Comparison of ENCODE assay signal across 13 cellular contexts in the genomic region with DNA sequence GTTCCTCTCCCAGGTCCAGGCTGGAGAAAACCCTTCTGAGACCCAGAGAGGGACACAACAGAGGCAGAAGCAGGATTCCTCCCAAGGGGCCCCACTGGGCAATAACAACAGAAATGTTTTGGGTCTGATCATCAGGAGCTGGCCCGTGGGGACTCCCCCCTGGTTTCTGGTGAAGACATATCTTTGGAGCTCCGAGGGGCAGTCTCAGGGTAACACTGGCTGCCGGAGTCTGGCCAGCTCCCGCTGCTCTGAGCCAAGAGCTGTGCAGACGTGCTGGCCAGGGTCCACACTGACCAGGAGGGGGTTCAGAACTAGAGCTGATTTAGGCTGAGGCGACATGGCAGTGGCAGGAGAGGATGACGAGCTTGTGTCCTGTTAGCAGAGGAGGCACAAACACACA. TPM values are rescaled to one million over a fixed set of nuclear protein-coding genes. Genes with fewer than 3 reads are reported as not detected.
DNase-seq lines count a peak whose midpoint lies in the region; ATAC-seq and TF ChIP-seq lines count a peak whose summit lies in the region.
"Had no signal": no experiment of that assay in that cellular context is flagged by ENCODE, and none has a peak within 500 bp of the region (broad histone marks: within the 10 kb centered on the region; RNA-seq: fewer than 3 reads in every experiment).

No MANE protein-coding gene starts in this region.

- 27% methylated on average over 3 of the region's 7 CpGs; no CpG with 5 or more reads in 1 of the 2 donors for WGBS in gastroesophageal sphincter (ENCODE audit: low coverage in 1 of 2), 2 donors

- H3K27me3 ChIP-seq in gastroesophageal sphincter (no peaks in the 10 kb centered on the region), neutrophil (no peaks in the 10 kb centered on the region), uterus (no peaks in the 10 kb centered on the region)

- no peak for TF ChIP-seq CTCF in gastroesophageal sphincter (IDR thresholded peaks at IDR 0.05)
- no peak for TF ChIP-seq CTCF in neutrophil (IDR thresholded peaks at IDR 0.05)
- TF ChIP-seq CTCF in uterus (IDR thresholded peaks at IDR 0.05), result no peak

- H3K9me3 ChIP-seq in gastroesophageal sphincter (no peaks in the 10 kb centered on the region), neutrophil (no peaks in the 10 kb centered on the region), uterus (no peaks in the 10 kb centered on the region)
- H3K9me3 ChIP-seq: mucosa of descending colon had no signal

- H3K27ac Mint-ChIP-seq in activated naive CD8-positive, alpha-beta T cell, result peak overlapping the region; percentile 70
- no peak overlapping the region for H3K27ac Mint-ChIP-seq in activated naive CD8-positive, alpha-beta T cell treated with anti-CD3 and anti-CD28 coated beads, Interleukin-2, amount 50 U/mL, for 24 hours

- H3K4me1 Mint-ChIP-seq in activated naive CD8-positive, alpha-beta T cell (ENCODE audit: low read depth), result peaks cover 37% of the 10 kb centered on the region
- H3K4me1 Mint-ChIP-seq in activated naive CD8-positive, alpha-beta T cell treated with anti-CD3 and anti-CD28 coated beads, Interleukin-2, amount 50 U/mL, for 24 hours, result peaks cover 63% of the 10 kb centered on the region

- no peaks in the 10 kb centered on the region for H3K9me3 Mint-ChIP-seq in activated naive CD8-positive, alpha-beta T cell (ENCODE audit: low read depth)
- H3K9me3 Mint-ChIP-seq in activated naive CD8-positive, alpha-beta T cell treated with anti-CD3 and anti-CD28 coated beads, Interleukin-2, amount 50 U/mL, for 24 hours, result no peaks in the 10 kb centered on the region

- H3K36me3 Mint-ChIP-seq in activated naive CD8-positive, alpha-beta T cell, result peaks cover 10% of the 10 kb centered on the region
- peaks cover 47% of the 10 kb centered on the region for H3K36me3 Mint-ChIP-seq in activated naive CD8-positive, alpha-beta T cell treated with anti-CD3 and anti-CD28 coated beads, Interleukin-2, amount 50 U/mL, for 24 hours (ENCODE audit: low read depth)

- peaks cover 0 to 52% of the 10 kb centered on the region in 2 donors for H3K36me3 ChIP-seq in gastroesophageal sphincter
- peaks cover 87% of the 10 kb centered on the region for H3K36me3 ChIP-seq in neutrophil
- H3K36me3 ChIP-seq in uterus, result no peaks in the 10 kb centered on the region

- peak overlapping the region in 3 of 4 donors; percentile 69 to 79 (median 70) for H3K27ac ChIP-seq in gastroesophageal sphincter
- peak overlapping the region; percentile 31 for H3K27ac ChIP-seq in neutrophil
- H3K27ac ChIP-seq in uterus, result peak overlapping the region; percentile 43 to 81

- no peak overlapping the region for H3K4me3 Mint-ChIP-seq in activated naive CD8-positive, alpha-beta T cell
- no peak overlapping the region for H3K4me3 Mint-ChIP-seq in activated naive CD8-positive, alpha-beta T cell treated with anti-CD3 and anti-CD28 coated beads, Interleukin-2, amount 50 U/mL, for 24 hours

- DNase-seq in activated naive CD8-positive, alpha-beta T cell treated with anti-CD3 and anti-CD28 coated beads, Interleukin-2, amount 50 U/mL, for 24 hours, result no peak
- DNase-seq in uterus (no peak), NCI-H82 (lab: John Stamatoyannopoulos, UW) (no peak), GM03348 (ENCODE audit: low spot score) (no peak), DMS79 treated with DMSO at 0.1 percent for 48 hours (lab: John Stamatoyannopoulos, UW) (no peak)
- DNase-seq: amniotic stem cell, EL, KG1, NCI-H1930 had no signal

- H3K4me3 ChIP-seq in gastroesophageal sphincter, result peak overlapping the region in 1 of 2 donors; percentile 38
- H3K4me3 ChIP-seq in neutrophil (ENCODE audit: low read depth in 1 of 2, low read length in 1 of 2), result no peak overlapping the region
- H3K4me3 ChIP-seq in uterus, result no peak overlapping the region
- H3K4me3 ChIP-seq: mucosa of descending colon had no signal

- H3K27me3 Mint-ChIP-seq in activated naive CD8-positive, alpha-beta T cell, result no peaks in the 10 kb centered on the region
- no peaks in the 10 kb centered on the region for H3K27me3 Mint-ChIP-seq in activated naive CD8-positive, alpha-beta T cell treated with anti-CD3 and anti-CD28 coated beads, Interleukin-2, amount 50 U/mL, for 24 hours

- peaks cover 0 to 72% (median 21%) of the 10 kb centered on the region in 3 donors for H3K4me1 ChIP-seq in gastroesophageal sphincter
- H3K4me1 ChIP-seq in neutrophil (ENCODE audit: control insufficient read depth in 1 of 2, insufficient read depth in 1 of 2, low read depth in 1 of 2, low read length in 1 of 2), result peaks cover 25 to 26% of the 10 kb centered on the region in 2 experiments
- H3K4me1 ChIP-seq in uterus, result no peaks in the 10 kb centered on the region

- intact Hi-C loops in uterus (cut with DNase I; ENCODE audit: low total_unique reads), result no loop called here

- ATAC-seq in activated naive CD8-positive, alpha-beta T cell treated with anti-CD3 and anti-CD28 coated beads, Interleukin-2, amount 50 U/mL, for 24 hours, result no peak
- no peak for ATAC-seq in gastroesophageal sphincter
- ATAC-seq: mucosa of descending colon had no signal

- no peak for TF ChIP-seq POLR2A in gastroesophageal sphincter (IDR thresholded peaks at IDR 0.05)
- TF ChIP-seq POLR2A in uterus (IDR thresholded peaks at IDR 0.05), result no peak

- no peak for TF ChIP-seq EP300 in gastroesophageal sphincter (IDR thresholded peaks at IDR 0.05)

RNA-seq across cellular contexts. Expression of gene ECE1, which starts 13.1 kb away (rescaled TPM):
- total RNA-seq in gastroesophageal sphincter, result 10 to 100 TPM; 68.3 to 94.7 (median 69.9) TPM
- 100 to 1,000 TPM in 1 of 4 donors, 10 to 100 TPM in 3; 45.6 to 175 (median 59.1) TPM for total RNA-seq in uterus
